ENCODE assay signal across 26 cellular contexts in genomic region chr3:53641397-53641796, GRCh38.
"Had no signal": no experiment of that assay in that cellular context is flagged by ENCODE, and none has a peak within 500 bp of the region (broad histone marks: within the 10 kb centered on the region; RNA-seq: fewer than 3 reads in every experiment).

No MANE protein-coding gene starts in this region.

- DNase-seq: naive thymus-derived CD4-positive, alpha-beta T cell; natural killer cell; occipital lobe; ovary; posterior cingulate gyrus; psoas muscle; right cardiac atrium; spleen; stimulated activated CD4-positive, alpha-beta T cell treated with anti-CD3 and anti-CD28 coated beads, Interleukin-12 subunit alpha, Interleukin-12 subunit beta, amount 100 ng/mL, for 4 hours; stimulated activated CD4-positive, alpha-beta T cell treated with anti-CD3 and anti-CD28 coated beads, Interleukin-1b, Interleukin-23, amount 100 ng/mL, for 48 hours; stimulated activated CD4-positive, alpha-beta T cell treated with anti-CD3 and anti-CD28 coated beads, Interleukin-2, amount 100 ng/mL, for 48 hours; stimulated activated CD4-positive, alpha-beta T cell treated with anti-CD3 and anti-CD28 coated beads, Interleukin-4, amount 100 ng/mL, for 24 hours; stimulated activated naive B cell treated with anti-CD40 and anti-IgM and Interleukin-4, amounts not matched to agents 10 μg/mL and 1 μg/mL and 100 μg/mL, for 72 hours; stimulated activated naive CD4-positive, alpha-beta T cell treated with Interleukin-2 at 50 U/mL for 16 hours; stomach; thyroid gland; upper lobe of right lung; uterus had no signal

- H3K4me1 ChIP-seq: neural progenitor cell, parathyroid adenoma, psoas muscle, spleen, thyroid gland, tibial nerve, upper lobe of right lung, uterus had no signal

- ATAC-seq: naive thymus-derived CD4-positive, alpha-beta T cell; natural killer cell; psoas muscle; right cardiac atrium; sciatic nerve; stimulated activated effector memory CD8-positive, alpha-beta T cell treated with anti-CD3 and anti-CD28 coated beads, Interleukin-12 subunit alpha, Interleukin-12 subunit beta, amount 100 ng/mL, for 72 hours; stimulated activated naive B cell treated with anti-CD40 and anti-IgM and Interleukin-4, amounts not matched to agents 10 μg/mL and 1 μg/mL and 100 μg/mL, for 72 hours; upper lobe of right lung had no signal

- H3K9me3 ChIP-seq: ovary, psoas muscle, spleen, stomach, thoracic aorta, thyroid gland, tibial nerve, upper lobe of right lung, uterus had no signal

- H3K4me3 ChIP-seq: neural progenitor cell, ovary, psoas muscle, skin epidermis, smooth muscle cell, spleen, stomach, thoracic aorta, thyroid gland, tibial nerve, upper lobe of right lung, uterus had no signal

- H3K27me3 ChIP-seq: neural progenitor cell, ovary, stomach, thyroid gland, tibial nerve, upper lobe of right lung, uterus had no signal

- H3K36me3 ChIP-seq: neural progenitor cell, ovary, spleen, stomach, thoracic aorta, thyroid gland, tibial nerve, upper lobe of right lung, uterus had no signal

- H3K27ac ChIP-seq: neural progenitor cell, ovary, parathyroid adenoma, psoas muscle, skin epidermis, spleen, stomach, thoracic aorta, thyroid gland, tibial nerve, upper lobe of right lung, uterus had no signal
